In genomic region chr2:110751642-110752041, GRCh38 we compare ENCODE assay signal across 31 cellular contexts. TPM values are rescaled to one million over a fixed set of nuclear protein-coding genes. Genes with fewer than 3 reads are reported as not detected.
"Had no signal": no experiment of that assay in that cellular context is flagged by ENCODE, and none has a peak within 500 bp of the region (broad histone marks: within the 10 kb centered on the region; RNA-seq: fewer than 3 reads in every experiment).

No MANE protein-coding gene starts in this region.

- H3K4me1 ChIP-seq: gastrocnemius medialis, heart right ventricle, lower lobe of right lung had no signal

- H3K36me3 ChIP-seq: esophagus squamous epithelium, gastrocnemius medialis, heart right ventricle, left lung, lower lobe of right lung had no signal

- H3K27me3 ChIP-seq: gastrocnemius medialis had no signal

- H3K9me3 ChIP-seq: esophagus squamous epithelium, gastrocnemius medialis, heart right ventricle, left lung, lower lobe of right lung, mucosa of descending colon had no signal

- H3K4me3 ChIP-seq: esophagus squamous epithelium, gastrocnemius medialis, heart right ventricle, left lung, lower lobe of right lung, mucosa of descending colon had no signal

- FAIRE-seq: endometrium, islet of Langerhans, keratinocyte had no signal

- ATAC-seq: effector memory CD8-positive, alpha-beta T cell; esophagus mucosa; gastrocnemius medialis; heart right ventricle; left cardiac atrium; left lung; left ventricle myocardium superior; lower lobe of right lung; mucosa of descending colon had no signal

- H3K27ac ChIP-seq: epithelial cell of prostate, esophagus squamous epithelium, gastrocnemius medialis, heart right ventricle, left lung, lower lobe of right lung had no signal

- DNase-seq: cortex of kidney; effector CD8-positive, alpha-beta T cell; effector memory CD8-positive, alpha-beta T cell; endodermal cell; erythroblast; esophagus squamous epithelium; foreskin fibroblast; foreskin melanocyte; gastrocnemius medialis; glutamatergic neuron; head of caudate nucleus; heart right ventricle; hippocampal formation; left cardiac atrium; left lung; left ventricle myocardium superior; lower lobe of right lung; mesenchymal stem cell; mucosa of descending colon; naive B cell had no signal

RNA-seq across cellular contexts. Expression of gene ACOXL, which starts 19.3 kb away (rescaled TPM):
- total RNA-seq: dermis microvascular lymphatic vessel endothelial cell, esophagus mucosa, esophagus squamous epithelium, gastrocnemius medialis, glomerular endothelial cell, heart right ventricle, lower leg skin, lung microvascular endothelial cell, mesenteric fat pad, myocyte had no signal
- polyA plus RNA-seq: heart right ventricle had no signal
